1 cellular context compared by ENCODE assay signal in the genomic region with DNA sequence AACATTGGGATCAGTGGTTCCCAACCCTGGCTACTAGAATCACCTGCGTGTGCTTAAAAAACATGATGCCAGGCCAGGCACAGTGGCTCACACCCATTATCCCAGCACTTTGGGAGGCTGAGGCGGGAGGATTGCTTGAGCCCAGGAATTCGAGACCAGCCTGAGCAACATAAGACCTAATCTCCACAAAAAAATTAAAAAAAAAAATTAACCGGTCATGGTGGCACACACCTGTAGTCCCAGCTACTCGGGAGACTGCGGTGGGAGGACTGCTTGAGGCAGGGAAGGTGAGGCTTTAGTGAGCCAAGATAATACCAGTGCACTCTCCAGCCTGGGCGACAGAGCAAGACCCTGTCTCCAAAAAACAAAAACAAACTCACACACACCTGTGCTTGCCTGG.
TF ChIP-seq lines count a peak whose summit lies in the region.

No MANE protein-coding gene starts in this region.

TF ChIP-seq in neural cell, 6 proteins besides CTCF, POLR2A, EP300 and RAD21:
- TF ChIP-seq SMC3 (conservative IDR thresholded peaks at IDR 0.05; ENCODE audit: poor library complexity) (no peak), EZH2 (IDR thresholded peaks at IDR 0.05; ENCODE audit: borderline replicate concordance, insufficient read depth, low read length, poor library complexity, severe bottlenecking) (no peak), TAF1 (IDR thresholded peaks at IDR 0.05; ENCODE audit: low read depth) (no peak), MXI1 (conservative IDR thresholded peaks at IDR 0.05; ENCODE audit: poor library complexity, severe bottlenecking) (no peak), POLR2AphosphoS5 (IDR thresholded peaks at IDR 0.05) (no peak)
- TF ChIP-seq, protein P1, sequence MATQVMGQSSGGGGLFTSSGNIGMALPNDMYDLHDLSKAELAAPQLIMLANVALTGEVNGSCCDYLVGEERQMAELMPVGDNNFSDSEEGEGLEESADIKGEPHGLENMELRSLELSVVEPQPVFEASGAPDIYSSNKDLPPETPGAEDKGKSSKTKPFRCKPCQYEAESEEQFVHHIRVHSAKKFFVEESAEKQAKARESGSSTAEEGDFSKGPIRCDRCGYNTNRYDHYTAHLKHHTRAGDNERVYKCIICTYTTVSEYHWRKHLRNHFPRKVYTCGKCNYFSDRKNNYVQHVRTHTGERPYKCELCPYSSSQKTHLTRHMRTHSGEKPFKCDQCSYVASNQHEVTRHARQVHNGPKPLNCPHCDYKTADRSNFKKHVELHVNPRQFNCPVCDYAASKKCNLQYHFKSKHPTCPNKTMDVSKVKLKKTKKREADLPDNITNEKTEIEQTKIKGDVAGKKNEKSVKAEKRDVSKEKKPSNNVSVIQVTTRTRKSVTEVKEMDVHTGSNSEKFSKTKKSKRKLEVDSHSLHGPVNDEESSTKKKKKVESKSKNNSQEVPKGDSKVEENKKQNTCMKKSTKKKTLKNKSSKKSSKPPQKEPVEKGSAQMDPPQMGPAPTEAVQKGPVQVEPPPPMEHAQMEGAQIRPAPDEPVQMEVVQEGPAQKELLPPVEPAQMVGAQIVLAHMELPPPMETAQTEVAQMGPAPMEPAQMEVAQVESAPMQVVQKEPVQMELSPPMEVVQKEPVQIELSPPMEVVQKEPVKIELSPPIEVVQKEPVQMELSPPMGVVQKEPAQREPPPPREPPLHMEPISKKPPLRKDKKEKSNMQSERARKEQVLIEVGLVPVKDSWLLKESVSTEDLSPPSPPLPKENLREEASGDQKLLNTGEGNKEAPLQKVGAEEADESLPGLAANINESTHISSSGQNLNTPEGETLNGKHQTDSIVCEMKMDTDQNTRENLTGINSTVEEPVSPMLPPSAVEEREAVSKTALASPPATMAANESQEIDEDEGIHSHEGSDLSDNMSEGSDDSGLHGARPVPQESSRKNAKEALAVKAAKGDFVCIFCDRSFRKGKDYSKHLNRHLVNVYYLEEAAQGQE (IDR thresholded peaks at IDR 0.05; ENCODE audit: borderline replicate concordance): no peak
